Comparison of ENCODE assay signal across 8 cellular contexts in genomic region chr10:119206603-119207366, GRCh38. TPM values are rescaled to one million over a fixed set of nuclear protein-coding genes. Genes with fewer than 3 reads are reported as not detected.
DNase-seq lines count a peak whose midpoint lies in the region; ATAC-seq and TF ChIP-seq lines count a peak whose summit lies in the region.

No MANE protein-coding gene starts in this region.

- no peaks in the 10 kb centered on the region for H3K79me2 ChIP-seq in OCI-LY3 (ENCODE audit: low read length)

- POLR2A ChIA-PET in naive thymus-derived CD8-positive, alpha-beta T cell (lab: Charles Lee): interaction anchor here (0.5 to 4.4 kb wide), 28 partner anchors 20 to 519 kb away, joined by 3 to 61 read pairs (median 5); partner anchors contain the start of genes INPP5F, RGS10 and SFXN4

- H3K4me3 ChIP-seq in BLaER1 (peak overlapping the region; percentile 80), OCI-LY3 (ENCODE audit: low read length) (peak overlapping the region; percentile 89), fibroblast of mammary gland (ENCODE audit: control insufficient read depth, low read depth, low read length) (peak overlapping the region; percentile 45)

- peak; percentile 48 for DNase-seq in fibroblast of mammary gland (ENCODE audit: low read depth)
- peak; percentile 56 to 83 (median 74) for DNase-seq in naive thymus-derived CD8-positive, alpha-beta T cell
- DNase-seq in stimulated activated naive CD4-positive, alpha-beta T cell (lab: John Stamatoyannopoulos, UW): peak; percentile 45 to 80 (median 75)

- ATAC-seq in GM18907 (IDR thresholded peaks at IDR 0.05; ENCODE audit: unreplicated experiment): peak; percentile 63
- ATAC-seq in HG03135 (IDR thresholded peaks at IDR 0.05; ENCODE audit: unreplicated experiment): peak; percentile 56
- ATAC-seq in activated T-helper 17 cell treated with anti-CD3 and anti-CD28 coated beads, Interleukin-2, amount 50 U/mL, for 72 hours (replicated peaks): peak; percentile 52
- peak; percentile 60 to 62 for ATAC-seq in naive thymus-derived CD8-positive, alpha-beta T cell

- H3K4me1 Mint-ChIP-seq in activated T-helper 17 cell treated with anti-CD3 and anti-CD28 coated beads, Interleukin-2, amount 50 U/mL, for 72 hours: peaks cover 22% of the 10 kb centered on the region
- peaks cover 22 to 42% (median 38%) of the 10 kb centered on the region in 4 donors for H3K4me1 Mint-ChIP-seq in naive thymus-derived CD8-positive, alpha-beta T cell

- H3K27ac Mint-ChIP-seq in activated T-helper 17 cell treated with anti-CD3 and anti-CD28 coated beads, Interleukin-2, amount 50 U/mL, for 72 hours: peak overlapping the region; percentile 91
- H3K27ac Mint-ChIP-seq in naive thymus-derived CD8-positive, alpha-beta T cell: peak overlapping the region; percentile 59 to 98 (median 94)

- peak overlapping the region; percentile 97 for H2AFZ ChIP-seq in OCI-LY3 (ENCODE audit: low read depth, low read length)

- H3K4me2 ChIP-seq in BLaER1: peak overlapping the region; percentile 77
- peak overlapping the region; percentile 89 for H3K4me2 ChIP-seq in OCI-LY3 (ENCODE audit: low read length)

- H3K36me3 ChIP-seq in BLaER1 (no peaks in the 10 kb centered on the region), OCI-LY3 (replicated peaks; ENCODE audit: low read depth, low read length) (no peaks in the 10 kb centered on the region)

- H3K36me3 Mint-ChIP-seq in activated T-helper 17 cell treated with anti-CD3 and anti-CD28 coated beads, Interleukin-2, amount 50 U/mL, for 72 hours (ENCODE audit: low read depth): no peaks in the 10 kb centered on the region
- H3K36me3 Mint-ChIP-seq in naive thymus-derived CD8-positive, alpha-beta T cell: no peaks in the 10 kb centered on the region

- peaks cover 25% of the 10 kb centered on the region for H3K4me1 ChIP-seq in BLaER1
- H3K4me1 ChIP-seq in OCI-LY3 (ENCODE audit: low read length): peaks cover 25% of the 10 kb centered on the region

- H3K9me3 Mint-ChIP-seq in activated T-helper 17 cell treated with anti-CD3 and anti-CD28 coated beads, Interleukin-2, amount 50 U/mL, for 72 hours: no peaks in the 10 kb centered on the region
- H3K9me3 Mint-ChIP-seq in naive thymus-derived CD8-positive, alpha-beta T cell: no peaks in the 10 kb centered on the region

- H3K9me3 ChIP-seq in BLaER1 (no peaks in the 10 kb centered on the region), OCI-LY3 (ENCODE audit: insufficient read depth, low read length) (no peaks in the 10 kb centered on the region)

- H3K27ac ChIP-seq in BLaER1: peak overlapping the region; percentile 89
- peak overlapping the region; percentile 61 for H3K27ac ChIP-seq in OCI-LY3 (ENCODE audit: low read length)

- H3K4me3 Mint-ChIP-seq in activated T-helper 17 cell treated with anti-CD3 and anti-CD28 coated beads, Interleukin-2, amount 50 U/mL, for 72 hours: peak overlapping the region; percentile 85
- peak overlapping the region; percentile 85 to 99 (median 92) for H3K4me3 Mint-ChIP-seq in naive thymus-derived CD8-positive, alpha-beta T cell

- no peaks in the 10 kb centered on the region for H3K27me3 Mint-ChIP-seq in activated T-helper 17 cell treated with anti-CD3 and anti-CD28 coated beads, Interleukin-2, amount 50 U/mL, for 72 hours
- H3K27me3 Mint-ChIP-seq in naive thymus-derived CD8-positive, alpha-beta T cell: no peaks in the 10 kb centered on the region

- H3K9ac ChIP-seq in BLaER1 (peak overlapping the region; percentile 91), OCI-LY3 (ENCODE audit: low read length) (peak overlapping the region; percentile 81)

- H3K27me3 ChIP-seq in BLaER1 (peaks cover 41% of the 10 kb centered on the region), OCI-LY3 (ENCODE audit: low read depth, low read length) (no peaks in the 10 kb centered on the region)

- peaks cover 23% of the 10 kb centered on the region for H4K20me1 ChIP-seq in BLaER1
- H4K20me1 ChIP-seq in OCI-LY3 (ENCODE audit: insufficient read depth, low read length): no peaks in the 10 kb centered on the region

- TF ChIP-seq CTCF in OCI-LY3 (IDR thresholded peaks at IDR 0.05; ENCODE audit: low read depth, low read length) (peak; percentile 47), fibroblast of mammary gland (conservative IDR thresholded peaks at IDR 0.05; ENCODE audit: control insufficient read depth, insufficient read depth, low read depth, low read length) (no peak)

RNA-seq across cellular contexts. Expression of gene GRK5, which starts 0.6 kb away (rescaled TPM):
- 10 to 100 TPM; 18.9 to 28.2 TPM for total RNA-seq in activated T-helper 17 cell treated with anti-CD3 and anti-CD28 coated beads, Interleukin-2, amount 50 U/mL, for 72 hours
- 10 to 100 TPM; 22.6 to 23.2 TPM for total RNA-seq in naive thymus-derived CD8-positive, alpha-beta T cell
- polyA plus RNA-seq in naive thymus-derived CD8-positive, alpha-beta T cell: 10 to 100 TPM in 2 of 3 donors, 1 to 10 TPM in 1; 4.4 to 11.0 (median 10.0) TPM

RNA-seq across cellular contexts. Expression of gene PRDX3, which starts 28.2 kb away (rescaled TPM):
- 100 to 1,000 TPM; 141 to 239 TPM for total RNA-seq in activated T-helper 17 cell treated with anti-CD3 and anti-CD28 coated beads, Interleukin-2, amount 50 U/mL, for 72 hours
- total RNA-seq in naive thymus-derived CD8-positive, alpha-beta T cell: 10 to 100 TPM; 29.8 to 31.1 TPM
- 10 to 100 TPM; 56.7 to 75.5 (median 67.7) TPM for polyA plus RNA-seq in naive thymus-derived CD8-positive, alpha-beta T cell

RNA-seq across cellular contexts. Expression of gene SFXN4, which starts 41.3 kb away (rescaled TPM):
- 10 to 100 TPM; 20.4 to 38.7 TPM for total RNA-seq in activated T-helper 17 cell treated with anti-CD3 and anti-CD28 coated beads, Interleukin-2, amount 50 U/mL, for 72 hours
- total RNA-seq in naive thymus-derived CD8-positive, alpha-beta T cell: 10 to 100 TPM; 18.9 to 20.4 TPM
- 10 to 100 TPM; 18.3 to 31.3 (median 28.2) TPM for polyA plus RNA-seq in naive thymus-derived CD8-positive, alpha-beta T cell

Comparison
In these comparisons a context has a peak if more than half of its experiments do, and no peak if none do; other contexts are left out.
1. Peak in every context shown above with its lines: DNase-seq, ATAC-seq, H3K4me3 ChIP-seq and H3K27ac ChIP-seq.
2. RNA of gene PRDX3, which starts 28.2 kb away (total RNA-seq): 141 to 239 TPM in activated T-helper 17 cell treated with anti-CD3 and anti-CD28 coated beads, Interleukin-2, amount 50 U/mL, for 72 hours; 29.8 to 31.1 TPM in naive thymus-derived CD8-positive, alpha-beta T cell; every median in the first group is over 4 times any median in the second.